1 cellular context compared by ENCODE assay signal in genomic region chr14:36820111-36820709, GRCh38.
TF ChIP-seq lines count a peak whose summit lies in the region.

No MANE protein-coding gene starts in this region.

TF ChIP-seq in GM12878, 131 proteins besides CTCF, POLR2A, EP300 and RAD21 (continued from another document):
- TF ChIP-seq WRNIP1 (IDR thresholded peaks at IDR 0.05; ENCODE audit: borderline replicate concordance, low read depth, low read length) (no peak), IKZF2 (IDR thresholded peaks at IDR 0.05) (peak in 1 of 2 experiments; percentile 13; a peak in 1 of 4 replicates), SMARCA5 (IDR thresholded peaks at IDR 0.05) (no peak)
